Comparison of ENCODE assay signal across 11 cellular contexts in genomic region chr21:45227735-45228134, GRCh38. TPM values are rescaled to one million over a fixed set of nuclear protein-coding genes. Genes with fewer than 3 reads are reported as not detected.
DNase-seq lines count a peak whose midpoint lies in the region; ATAC-seq and TF ChIP-seq lines count a peak whose summit lies in the region.
"Had no signal": no experiment of that assay in that cellular context is flagged by ENCODE, and none has a peak within 500 bp of the region (broad histone marks: within the 10 kb centered on the region; RNA-seq: fewer than 3 reads in every experiment).

No MANE protein-coding gene starts in this region.

- peak overlapping the region; percentile 73 for H3K27ac Mint-ChIP-seq in stimulated activated naive CD8-positive, alpha-beta T cell treated with anti-CD3 and anti-CD28 coated beads, Interleukin-15, Interleukin-2, amounts not matched to agents 100 ng/mL and 50 ng/mL, for 24 hours
- H3K27ac Mint-ChIP-seq in WTC11 (0 out of 2 replicates have a peak overlapping the region, but pooled peaks have one; percentile 32), endothelial cell (ENCODE audit: unreplicated experiment) (no peak overlapping the region)
- H3K27ac Mint-ChIP-seq: activated B cell treated with CpG ODN at 0.5 μM for 24 hours had no signal

- POLR2A ChIA-PET in WTC11 (lab: Charles Lee) = no interaction called here

- H3K27me3 Mint-ChIP-seq in stimulated activated naive CD8-positive, alpha-beta T cell treated with anti-CD3 and anti-CD28 coated beads, Interleukin-15, Interleukin-2, amounts not matched to agents 100 ng/mL and 50 ng/mL, for 24 hours = peaks cover 8% of the 10 kb centered on the region
- H3K27me3 Mint-ChIP-seq in WTC11 (ENCODE audit: low read depth) (no peaks in the 10 kb centered on the region; the same call in 1 of the 2 replicates), endothelial cell (ENCODE audit: unreplicated experiment) (peaks cover 2% of the 10 kb centered on the region)

- H3K4me3 ChIP-seq in fibroblast of the aortic adventitia (ENCODE audit: low read depth, low read length) = no peak overlapping the region
- H3K4me3 ChIP-seq in foreskin fibroblast (ENCODE audit: low read depth in 1 of 2, low read length in 2 of 2) = no peak overlapping the region

- CTCF ChIA-PET in WTC11 (lab: Charles Lee) = interaction anchor here (1.4 to 1.6 kb wide), 2 partner anchors 87 to 89 kb away, joined by 4 to 5 read pairs; no protein-coding TSS in a partner anchor

- no peak for DNase-seq in stimulated activated naive CD8-positive, alpha-beta T cell treated with anti-CD3 and anti-CD28 coated beads, Interleukin-15, Interleukin-2, amounts not matched to agents 100 U/mL and 50 U/mL, for 24 hours
- no peak for DNase-seq in WTC11 (ENCODE audit: low spot score)
- DNase-seq in fibroblast of the aortic adventitia (ENCODE audit: low read depth) = no peak
- no peak for DNase-seq in RPMI8226
- DNase-seq in DMS153 (lab: John Stamatoyannopoulos, UW) = no peak
- DNase-seq in endothelial cell (ENCODE audit: low spot score) = no peak
- DNase-seq in foreskin fibroblast = no peak
- DNase-seq: activated B cell treated with CpG ODN at 0.5 μM for 24 hours, DND-41, kidney had no signal

- H3K4me1 Mint-ChIP-seq in stimulated activated naive CD8-positive, alpha-beta T cell treated with anti-CD3 and anti-CD28 coated beads, Interleukin-15, Interleukin-2, amounts not matched to agents 100 ng/mL and 50 ng/mL, for 24 hours (ENCODE audit: low read depth) = peaks cover 48% of the 10 kb centered on the region
- H3K4me1 Mint-ChIP-seq in WTC11 (0 out of 2 replicates have a peak, but pooled peaks cover 2% of the 10 kb centered on the region), endothelial cell (ENCODE audit: unreplicated experiment) (no peaks in the 10 kb centered on the region)

- H3K4me3 Mint-ChIP-seq in stimulated activated naive CD8-positive, alpha-beta T cell treated with anti-CD3 and anti-CD28 coated beads, Interleukin-15, Interleukin-2, amounts not matched to agents 100 ng/mL and 50 ng/mL, for 24 hours = no peak overlapping the region
- no peak overlapping the region for H3K4me3 Mint-ChIP-seq in WTC11
- no peak overlapping the region for H3K4me3 Mint-ChIP-seq in endothelial cell (ENCODE audit: unreplicated experiment)
- H3K4me3 Mint-ChIP-seq: activated B cell treated with CpG ODN at 0.5 μM for 24 hours had no signal

- TF ChIP-seq CTCF in WTC11 (IDR thresholded peaks at IDR 0.05) (no peak), fibroblast of the aortic adventitia (IDR thresholded peaks at IDR 0.05; ENCODE audit: insufficient read depth, low read length) (peak; percentile 8), endothelial cell (IDR thresholded peaks at IDR 0.05; ENCODE audit: unreplicated experiment) (no peak), foreskin fibroblast (IDR thresholded peaks at IDR 0.05; ENCODE audit: low read depth, low read length) (no peak)

- H3K36me3 Mint-ChIP-seq in stimulated activated naive CD8-positive, alpha-beta T cell treated with anti-CD3 and anti-CD28 coated beads, Interleukin-15, Interleukin-2, amounts not matched to agents 100 ng/mL and 50 ng/mL, for 24 hours (ENCODE audit: low read depth) = no peaks in the 10 kb centered on the region
- H3K36me3 Mint-ChIP-seq in WTC11 (no peaks in the 10 kb centered on the region), endothelial cell (ENCODE audit: low read depth, unreplicated experiment) (no peaks in the 10 kb centered on the region)

- no peaks in the 10 kb centered on the region for H3K9me3 Mint-ChIP-seq in stimulated activated naive CD8-positive, alpha-beta T cell treated with anti-CD3 and anti-CD28 coated beads, Interleukin-15, Interleukin-2, amounts not matched to agents 100 ng/mL and 50 ng/mL, for 24 hours
- no peaks in the 10 kb centered on the region for H3K9me3 Mint-ChIP-seq in WTC11
- H3K9me3 Mint-ChIP-seq in endothelial cell (ENCODE audit: unreplicated experiment) = no peaks in the 10 kb centered on the region
- H3K9me3 Mint-ChIP-seq: activated B cell treated with CpG ODN at 0.5 μM for 24 hours had no signal

- ATAC-seq in stimulated activated naive CD8-positive, alpha-beta T cell treated with anti-CD3 and anti-CD28 coated beads, Interleukin-15, Interleukin-2, amounts not matched to agents 100 U/mL and 50 U/mL, for 24 hours = no peak
- peak; percentile 71 for ATAC-seq in WTC11

TF ChIP-seq in WTC11, 78 proteins besides CTCF, POLR2A, EP300 and RAD21:
- TF ChIP-seq MLX (CRISPR knock-in tag; IDR thresholded peaks at IDR 0.05) = no peak
- no peak for TF ChIP-seq KAT7 (CRISPR knock-in tag; IDR thresholded peaks at IDR 0.05; ENCODE audit: borderline replicate concordance)
- no peak for TF ChIP-seq SOX15 (CRISPR knock-in tag; IDR thresholded peaks at IDR 0.05)
- TF ChIP-seq IRF1 (CRISPR knock-in tag; IDR thresholded peaks at IDR 0.05) = no peak
- no peak for TF ChIP-seq ATF6 (CRISPR knock-in tag; IDR thresholded peaks at IDR 0.05)
- TF ChIP-seq ATF3 (CRISPR knock-in tag; conservative IDR thresholded peaks at IDR 0.05) = no peak
- TF ChIP-seq HMGA2 (CRISPR knock-in tag; IDR thresholded peaks at IDR 0.05) = no peak
- no peak for TF ChIP-seq FOXP1 (CRISPR knock-in tag; IDR thresholded peaks at IDR 0.05; ENCODE audit: borderline replicate concordance)
TF ChIP-seq in WTC11: peak in this region for 0.

RNA-seq across cellular contexts. Expression of gene POFUT2, which starts 60.0 kb away (rescaled TPM):
- total RNA-seq in WTC11 (2021) (37.1 to 41.4 TPM (median 39.7 TPM) in 3 replicates), fibroblast of the aortic adventitia (ENCODE audit: low replicate concordance) (23.8 and 48.6 TPM in 2 replicates), endothelial cell (ENCODE audit: unreplicated experiment) (37.8 TPM)
